ENCODE assay signal across 8 cellular contexts in the genomic region with DNA sequence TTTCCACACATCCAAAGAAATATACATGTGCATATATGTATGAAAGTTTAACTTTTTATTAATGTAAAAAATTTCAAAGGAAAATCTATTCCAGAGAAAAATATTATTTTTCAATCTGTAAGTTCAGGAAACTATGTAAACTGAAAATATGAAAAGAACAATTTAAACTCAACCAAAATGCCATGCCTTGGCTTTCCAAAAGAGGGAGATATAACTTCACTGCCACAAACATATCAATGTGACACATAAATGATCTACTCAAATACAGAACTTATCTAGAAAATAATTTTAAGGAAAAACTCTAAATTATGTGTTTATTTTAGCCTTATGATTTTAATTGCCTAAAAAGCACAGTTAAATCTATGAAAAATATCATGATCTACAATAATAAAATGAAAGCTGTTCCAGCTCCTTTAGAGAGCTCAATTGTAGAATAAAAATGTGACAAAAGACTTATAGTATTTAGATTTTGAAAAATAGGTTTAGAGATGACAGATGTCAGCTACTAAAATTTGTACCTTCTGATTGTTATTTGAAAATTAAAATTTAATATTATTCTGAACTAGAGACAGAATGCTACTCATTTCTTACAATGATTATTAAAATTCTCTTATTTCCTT.
DNase-seq lines count a peak whose midpoint lies in the region; ATAC-seq, FAIRE-seq and TF ChIP-seq lines count a peak whose summit lies in the region.

No MANE protein-coding gene starts in this region.

- intact Hi-C loops in Right ventricle myocardium superior (cut with DNase I) (loop anchor here (10.0 kb wide), 1 partner anchor 468 kb away; no protein-coding TSS in a partner anchor), esophagus squamous epithelium (cut with DNase I) (no loop called here)

- H3K27me3 ChIP-seq in cardiac muscle cell (no peaks in the 10 kb centered on the region), esophagus squamous epithelium (no peaks in the 10 kb centered on the region), small intestine (ENCODE audit: control insufficient read depth in 2 of 2, insufficient read depth in 2 of 2, low read length in 2 of 2) (no peaks in the 10 kb centered on the region)

- H3K4me3 ChIP-seq in cardiac muscle cell (no peak overlapping the region), esophagus squamous epithelium (no peak overlapping the region), small intestine (ENCODE audit: low read depth in 1 of 2, low read length in 2 of 2) (no peak overlapping the region)

- H3K4me1 ChIP-seq in cardiac muscle cell (ENCODE audit: low read depth), result peaks cover 6% of the 10 kb centered on the region
- H3K4me1 ChIP-seq in esophagus squamous epithelium, result no peaks in the 10 kb centered on the region
- no peaks in the 10 kb centered on the region for H3K4me1 ChIP-seq in small intestine (ENCODE audit: control insufficient read depth in 2 of 2, insufficient read depth in 1 of 2, low read depth in 1 of 2, low read length in 1 of 2)

- ATAC-seq in Right ventricle myocardium superior (ENCODE audit: poor library complexity), result no peak

- no peak overlapping the region for H3K27ac ChIP-seq in cardiac muscle cell
- H3K27ac ChIP-seq in esophagus squamous epithelium, result no peak overlapping the region
- H3K27ac ChIP-seq in small intestine (ENCODE audit: low read depth in 1 of 2, low read length in 1 of 2), result no peak overlapping the region

- DNase-seq in cardiac muscle cell (ENCODE audit: low read depth in 1 of 2, low spot score in 1 of 2) (peak; percentile 21 to 49), Right ventricle myocardium superior (no peak), NCI-H2107 treated with DMSO at 0.1 percent for 48 hours (lab: John Stamatoyannopoulos, UW; ENCODE audit: unreplicated experiment) (peak; percentile 37), esophagus squamous epithelium (lab: John Stamatoyannopoulos, UW) (no peak), small intestine (peak; percentile 11), NCI-H510A treated with DMSO at 0.1 percent for 48 hours (lab: John Stamatoyannopoulos, UW) (no peak), RPMI8226 (no peak), HK-2 (ENCODE audit: unreplicated experiment) (no peak)

- TF ChIP-seq POLR2A in esophagus squamous epithelium (IDR thresholded peaks at IDR 0.05), result no peak

- TF ChIP-seq CTCF in cardiac muscle cell (IDR thresholded peaks at IDR 0.05; ENCODE audit: low read depth, low read length), result peak; percentile 78
- peak in 4 of 6 experiments; percentile 60 to 75 (median 64) for TF ChIP-seq CTCF in esophagus squamous epithelium (IDR thresholded peaks at IDR 0.05)

- no peaks in the 10 kb centered on the region for H3K36me3 ChIP-seq in cardiac muscle cell
- peaks cover 0 to 11% (median 0%) of the 10 kb centered on the region in 3 donors for H3K36me3 ChIP-seq in esophagus squamous epithelium
- H3K36me3 ChIP-seq in small intestine (ENCODE audit: control insufficient read depth in 2 of 2, insufficient read depth in 2 of 2, low read length in 2 of 2), result peaks cover 0 to 2% of the 10 kb centered on the region in 2 donors

- peak; percentile 39 for FAIRE-seq in small intestine (lab: Jason Lieb, UNC)

- H3K9me3 ChIP-seq in cardiac muscle cell (ENCODE audit: low read depth), result no peaks in the 10 kb centered on the region
- H3K9me3 ChIP-seq in esophagus squamous epithelium, result no peaks in the 10 kb centered on the region
- no peaks in the 10 kb centered on the region for H3K9me3 ChIP-seq in small intestine (ENCODE audit: control insufficient read depth, low read depth)

Comparison
In these comparisons a context has a peak if more than half of its experiments do, and no peak if none do; other contexts are left out.
1. DNase-seq: peak in cardiac muscle cell (2 of 2), NCI-H2107 treated with DMSO at 0.1 percent for 48 hours (single experiment) and small intestine (single experiment); none in Right ventricle myocardium superior (single experiment), esophagus squamous epithelium (single experiment), NCI-H510A treated with DMSO at 0.1 percent for 48 hours (single experiment), RPMI8226 (single experiment) and HK-2 (single experiment).